In genomic region chr12:11969437-11970154, GRCh38 we compare ENCODE assay signal across 13 cellular contexts.
DNase-seq lines count a peak whose midpoint lies in the region; ATAC-seq and TF ChIP-seq lines count a peak whose summit lies in the region.
"Had no signal": no experiment of that assay in that cellular context is flagged by ENCODE, and none has a peak within 500 bp of the region (broad histone marks: within the 10 kb centered on the region; RNA-seq: fewer than 3 reads in every experiment).

No MANE protein-coding gene starts in this region.

- no peak overlapping the region for H3K27ac ChIP-seq in coronary artery
- H3K27ac ChIP-seq: dorsolateral prefrontal cortex had no signal

- no peak for TF ChIP-seq POLR2A in GM18505 (IDR thresholded peaks at IDR 0.05; ENCODE audit: borderline replicate concordance, extremely low read depth, insufficient read depth, insufficient read length)

- no peaks in the 10 kb centered on the region for H3K27me3 Mint-ChIP-seq in activated T-helper 17 cell treated with anti-CD3 and anti-CD28 coated beads, Interleukin-2, amount 50 U/mL, for 72 hours

- H3K4me3 Mint-ChIP-seq in activated T-helper 17 cell treated with anti-CD3 and anti-CD28 coated beads, Interleukin-2, amount 50 U/mL, for 72 hours = no peak overlapping the region
- H3K4me3 Mint-ChIP-seq: activated CD4-positive, alpha-beta memory T cell treated with anti-CD3 and anti-CD28 coated beads, Interleukin-2, amount 10 ng/mL, durations not matched to agents 7 days and 5 days; B cell; HFFc6 had no signal

- H3K27ac Mint-ChIP-seq in activated T-helper 17 cell treated with anti-CD3 and anti-CD28 coated beads, Interleukin-2, amount 50 U/mL, for 72 hours = no peak overlapping the region
- H3K27ac Mint-ChIP-seq: activated CD4-positive, alpha-beta memory T cell treated with anti-CD3 and anti-CD28 coated beads, Interleukin-2, amount 10 ng/mL, durations not matched to agents 7 days and 5 days; B cell; HFFc6 had no signal

- DNase-seq in GM20000 (ENCODE audit: low spot score) = peak; percentile 72
- no peak for DNase-seq in stimulated activated naive CD8-positive, alpha-beta T cell treated with anti-CD3 and anti-CD28 coated beads, Interleukin-15, Interleukin-2, amounts not matched to agents 100 U/mL and 50 U/mL, for 24 hours
- DNase-seq in midbrain (lab: John Stamatoyannopoulos, UW) = no peak
- DNase-seq in coronary artery (ENCODE audit: low spot score) = no peak
- DNase-seq in SK-N-DZ (ENCODE audit: low spot score) = no peak
- DNase-seq: activated CD4-positive, alpha-beta memory T cell treated with anti-CD3 and anti-CD28 coated beads, Interleukin-2, amount 10 ng/mL, durations not matched to agents 7 days and 5 days; dorsolateral prefrontal cortex; HFFc6; NCI-H69 had no signal

- no peak overlapping the region for H3K4me3 ChIP-seq in coronary artery
- H3K4me3 ChIP-seq: dorsolateral prefrontal cortex had no signal

- H3K4me1 Mint-ChIP-seq in activated T-helper 17 cell treated with anti-CD3 and anti-CD28 coated beads, Interleukin-2, amount 50 U/mL, for 72 hours = peaks cover 7% of the 10 kb centered on the region
- H3K4me1 Mint-ChIP-seq: B cell had no signal

- ATAC-seq in GM18505 (IDR thresholded peaks at IDR 0.05; ENCODE audit: unreplicated experiment) (peak; percentile 64), HG03064 (IDR thresholded peaks at IDR 0.05; ENCODE audit: low read depth, unreplicated experiment) (peak; percentile 78)
- ATAC-seq in activated T-helper 17 cell treated with anti-CD3 and anti-CD28 coated beads, Interleukin-2, amount 50 U/mL, for 72 hours (replicated peaks) = peak; percentile 21
- no peak for ATAC-seq in stimulated activated naive CD8-positive, alpha-beta T cell treated with anti-CD3 and anti-CD28 coated beads, Interleukin-15, Interleukin-2, amounts not matched to agents 100 U/mL and 50 U/mL, for 24 hours

- TF ChIP-seq CTCF in GM20000 (IDR thresholded peaks at IDR 0.05; ENCODE audit: extremely low read depth, missing control alignments) (no peak), coronary artery (IDR thresholded peaks at IDR 0.05) (no peak)

- H3K36me3 Mint-ChIP-seq in activated T-helper 17 cell treated with anti-CD3 and anti-CD28 coated beads, Interleukin-2, amount 50 U/mL, for 72 hours (ENCODE audit: low read depth) = no peaks in the 10 kb centered on the region

- H3K9me3 Mint-ChIP-seq in activated T-helper 17 cell treated with anti-CD3 and anti-CD28 coated beads, Interleukin-2, amount 50 U/mL, for 72 hours = no peaks in the 10 kb centered on the region
- H3K9me3 Mint-ChIP-seq: HFFc6 had no signal
